In the genomic region with DNA sequence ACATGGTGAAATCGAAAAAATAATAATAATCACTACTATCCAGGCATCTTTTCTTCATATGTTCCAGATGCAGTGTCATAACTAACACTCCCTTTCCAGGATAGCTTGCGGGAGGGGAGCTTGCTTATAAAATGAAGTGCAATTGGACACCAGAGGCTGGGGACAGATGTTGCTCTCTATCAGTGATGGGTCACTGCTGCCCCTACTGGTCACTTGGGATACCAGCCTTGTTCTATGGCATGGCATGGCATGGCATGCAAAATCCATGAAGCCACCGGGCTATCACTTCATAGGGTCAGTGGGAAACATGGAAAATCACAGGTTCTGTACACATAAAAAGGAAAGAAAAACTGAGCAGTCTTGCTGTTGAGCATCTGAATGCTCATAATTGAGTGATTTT, we compare ENCODE assay signal across 8 cellular contexts.
A peak's percentile ranks its signal among the peaks of the same experiment; 100 is the strongest.
DNase-seq lines count a peak whose midpoint lies in the region; ATAC-seq and TF ChIP-seq lines count a peak whose summit lies in the region.

No MANE protein-coding gene starts in this region.

- no peak overlapping the region for H3K4me3 ChIP-seq in CD8-positive, alpha-beta T cell (ENCODE audit: low read depth, low read length)
- no peak overlapping the region for H3K4me3 ChIP-seq in upper lobe of left lung

- H3K4me3 Mint-ChIP-seq in CD8-positive, alpha-beta T cell, result no peak overlapping the region
- no peak overlapping the region for H3K4me3 Mint-ChIP-seq in glutamatergic neuron (ENCODE audit: unreplicated experiment)

- no peak overlapping the region for H3K27ac Mint-ChIP-seq in CD8-positive, alpha-beta T cell
- H3K27ac Mint-ChIP-seq in glutamatergic neuron (ENCODE audit: unreplicated experiment), result no peak overlapping the region

- H3K9me3 Mint-ChIP-seq in CD8-positive, alpha-beta T cell, result no peaks in the 10 kb centered on the region
- no peaks in the 10 kb centered on the region for H3K9me3 Mint-ChIP-seq in glutamatergic neuron (ENCODE audit: unreplicated experiment)

- no peaks in the 10 kb centered on the region for H3K4me1 Mint-ChIP-seq in CD8-positive, alpha-beta T cell (ENCODE audit: low read depth)
- H3K4me1 Mint-ChIP-seq in glutamatergic neuron (ENCODE audit: low read depth, unreplicated experiment), result no peaks in the 10 kb centered on the region

- no peaks in the 10 kb centered on the region for H3K27me3 ChIP-seq in CD8-positive, alpha-beta T cell (ENCODE audit: insufficient read depth, low read length)
- H3K27me3 ChIP-seq in upper lobe of left lung, result no peaks in the 10 kb centered on the region

- intact Hi-C loops in CD8-positive, alpha-beta T cell (cut with DNase I, micrococcal nuclease), result no loop called here

- TF ChIP-seq CTCF in CD8-positive, alpha-beta T cell (IDR thresholded peaks at IDR 0.05), result peak; percentile 30
- peak; percentile 54 for TF ChIP-seq CTCF in VCaP (conservative IDR thresholded peaks at IDR 0.05)
- peak; percentile 41 for TF ChIP-seq CTCF in glutamatergic neuron (IDR thresholded peaks at IDR 0.05; ENCODE audit: partially characterized antibody, unreplicated experiment)
- TF ChIP-seq CTCF in upper lobe of left lung (IDR thresholded peaks at IDR 0.05), result peak in 4 of 6 experiments; percentile 7 to 24 (median 14)

- no peak for ATAC-seq in CD8-positive, alpha-beta T cell
- ATAC-seq in GM18502 (IDR thresholded peaks at IDR 0.05; ENCODE audit: poor library complexity, unreplicated experiment), result peak; percentile 86
- no peak for ATAC-seq in upper lobe of left lung (ENCODE audit: low FRiP score in 2 of 2)
- no peak for ATAC-seq in HG03460 (IDR thresholded peaks at IDR 0.05; ENCODE audit: unreplicated experiment)
- ATAC-seq in HG03521 (IDR thresholded peaks at IDR 0.05; ENCODE audit: unreplicated experiment), result no peak

- H3K9me3 ChIP-seq in CD8-positive, alpha-beta T cell (ENCODE audit: low read length), result no peaks in the 10 kb centered on the region
- no peaks in the 10 kb centered on the region for H3K9me3 ChIP-seq in upper lobe of left lung

- H3K27me3 Mint-ChIP-seq in CD8-positive, alpha-beta T cell (ENCODE audit: low read depth), result no peaks in the 10 kb centered on the region
- peaks cover 2% of the 10 kb centered on the region for H3K27me3 Mint-ChIP-seq in glutamatergic neuron (ENCODE audit: unreplicated experiment)

- POLR2A ChIA-PET in CD8-positive, alpha-beta T cell (lab: Charles Lee), result no interaction called here

- CTCF ChIA-PET in CD8-positive, alpha-beta T cell (lab: Charles Lee), result no interaction called here

- no peaks in the 10 kb centered on the region for H3K36me3 Mint-ChIP-seq in CD8-positive, alpha-beta T cell
- H3K36me3 Mint-ChIP-seq in glutamatergic neuron (ENCODE audit: unreplicated experiment), result no peaks in the 10 kb centered on the region

- peak in 1 of 7 experiments; percentile 4 for DNase-seq in CD8-positive, alpha-beta T cell
- DNase-seq in HT-29 (ENCODE audit: low spot score), result peak; percentile 69
- DNase-seq in glutamatergic neuron, result peak; percentile 22
- peak in 1 of 2 donors; percentile 22 for DNase-seq in upper lobe of left lung

- H3K4me1 ChIP-seq in CD8-positive, alpha-beta T cell (ENCODE audit: insufficient read depth, low read length), result no peaks in the 10 kb centered on the region
- no peaks in the 10 kb centered on the region for H3K4me1 ChIP-seq in upper lobe of left lung

- no peaks in the 10 kb centered on the region for H3K36me3 ChIP-seq in CD8-positive, alpha-beta T cell (ENCODE audit: insufficient read depth, low read length)
- no peaks in the 10 kb centered on the region for H3K36me3 ChIP-seq in upper lobe of left lung

- no peak for TF ChIP-seq EP300 in upper lobe of left lung (IDR thresholded peaks at IDR 0.05)

- 59 to 84% methylated on average over 3 of the region's 3 CpGs for WGBS in upper lobe of left lung, 2 donors

- no peak for TF ChIP-seq POLR2A in upper lobe of left lung (IDR thresholded peaks at IDR 0.05)

- no peak overlapping the region for H3K27ac ChIP-seq in CD8-positive, alpha-beta T cell (ENCODE audit: low read depth, low read length)
- H3K27ac ChIP-seq in VCaP, result no peak overlapping the region
- H3K27ac ChIP-seq in upper lobe of left lung, result no peak overlapping the region
